Comparison of ENCODE assay signal across 32 cellular contexts in the genomic region with DNA sequence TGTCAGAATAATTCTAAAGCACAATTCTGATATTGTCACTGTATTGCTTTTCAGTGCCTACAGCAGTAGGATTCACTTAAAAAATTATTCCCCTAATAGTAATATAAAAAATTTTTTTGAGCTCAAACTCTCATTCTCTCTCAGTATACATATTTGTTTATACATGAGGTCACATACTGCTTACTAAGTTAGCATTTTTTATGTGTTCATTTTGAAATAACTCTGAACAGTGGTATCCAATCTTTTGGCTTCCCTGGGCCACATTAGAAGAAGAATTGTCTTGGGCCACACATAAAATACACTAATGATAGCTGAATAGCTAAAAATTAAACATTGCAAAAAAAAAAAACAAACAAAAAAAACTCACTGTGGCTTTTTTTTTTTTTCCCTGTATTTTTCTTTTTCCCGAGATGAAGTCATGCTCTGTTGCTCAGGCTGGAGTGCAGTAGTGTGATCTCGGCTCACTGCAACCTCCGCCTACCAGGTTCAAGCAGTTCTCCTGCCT. TPM values are rescaled to one million over a fixed set of nuclear protein-coding genes. Genes with fewer than 3 reads are reported as not detected.
DNase-seq lines count a peak whose midpoint lies in the region; ATAC-seq, FAIRE-seq and TF ChIP-seq lines count a peak whose summit lies in the region.
"Had no signal": no experiment of that assay in that cellular context is flagged by ENCODE, and none has a peak within 500 bp of the region (broad histone marks: within the 10 kb centered on the region; RNA-seq: fewer than 3 reads in every experiment).

No MANE protein-coding gene starts in this region.

- no peaks in the 10 kb centered on the region for H3K9me2 ChIP-seq in hepatocyte (replicated peaks; ENCODE audit: insufficient read depth)

- no peak overlapping the region for H3K4me3 Mint-ChIP-seq in HFFc6
- no peak overlapping the region for H3K4me3 Mint-ChIP-seq in central memory CD8-positive, alpha-beta T cell
- H3K4me3 Mint-ChIP-seq: activated CD4-positive, alpha-beta T cell treated with anti-CD3 and anti-CD28 coated beads, Interleukin-2, amount 10 ng/mL, durations not matched to agents 7 days and 5 days; activated naive CD8-positive, alpha-beta T cell treated with anti-CD3 and anti-CD28 coated beads, Interleukin-2, amount 50 U/mL, for 24 hours; B cell; CD8-positive, alpha-beta T cell; dendritic cell treated with granulocyte-macrophage colony-stimulating factor and Interleukin-4, amounts not matched to agents 40 ng/mL and 50 ng/mL, for 4 days; stimulated activated naive B cell treated with anti-CD40 and anti-IgM and Interleukin-4, amounts not matched to agents 10 μg/mL and 1 μg/mL and 100 μg/mL, for 72 hours; type B pancreatic cell; WTC11 had no signal

- H3K9me3 ChIP-seq in mesenchymal stem cell (ENCODE audit: control insufficient read depth, low read length) (no peaks in the 10 kb centered on the region), hepatocyte (ENCODE audit: low read depth) (no peaks in the 10 kb centered on the region)
- H3K9me3 ChIP-seq: esophagus muscularis mucosa, gastroesophageal sphincter, ovary had no signal

- no peaks in the 10 kb centered on the region for H3K9me3 Mint-ChIP-seq in HFFc6
- H3K9me3 Mint-ChIP-seq in central memory CD8-positive, alpha-beta T cell: no peaks in the 10 kb centered on the region
- H3K9me3 Mint-ChIP-seq: WTC11 had no signal

- H3K14ac ChIP-seq in mesenchymal stem cell (ENCODE audit: low read length in 2 of 2): no peak overlapping the region

- H3K9ac ChIP-seq in mesenchymal stem cell (ENCODE audit: low read length): peak overlapping the region; percentile 18

- no peak for ATAC-seq in central memory CD8-positive, alpha-beta T cell (replicated peaks; ENCODE audit: extremely low read depth, poor library complexity, severe bottlenecking)
- no peak for ATAC-seq in GM19035 (IDR thresholded peaks at IDR 0.05; ENCODE audit: unreplicated experiment)
- ATAC-seq: CD8-positive, alpha-beta T cell; gastroesophageal sphincter; HCT116; stimulated activated naive B cell treated with anti-CD40 and anti-IgM and Interleukin-4, amounts not matched to agents 10 μg/mL and 1 μg/mL and 100 μg/mL, for 72 hours; WTC11 had no signal

- H2AK5ac ChIP-seq in mesenchymal stem cell (ENCODE audit: low read length, severe bottlenecking): no peak overlapping the region

- H4K91ac ChIP-seq in mesenchymal stem cell (ENCODE audit: low read length): no peak overlapping the region

- H3K36me3 ChIP-seq in ACC112 (ENCODE audit: insufficient read depth, low read length) (peaks cover 16% of the 10 kb centered on the region), mesenchymal stem cell (ENCODE audit: control insufficient read depth in 1 of 2, insufficient read depth in 2 of 2, low read depth in 1 of 2, low read length in 2 of 2) (peaks cover 18 to 23% of the 10 kb centered on the region in 2 experiments), hepatocyte (replicated peaks; ENCODE audit: insufficient read depth, low read depth) (no peaks in the 10 kb centered on the region)
- H3K36me3 ChIP-seq: ovary had no signal

- H3K27me3 ChIP-seq in ACC112 (ENCODE audit: insufficient read depth, low read length) (no peaks in the 10 kb centered on the region), mesenchymal stem cell (ENCODE audit: control insufficient read depth in 1 of 2, insufficient read depth in 1 of 2, low read length in 2 of 2) (no peaks in the 10 kb centered on the region), hepatocyte (no peaks in the 10 kb centered on the region)
- H3K27me3 ChIP-seq: esophagus muscularis mucosa, gastroesophageal sphincter, ovary had no signal

- peaks cover 13% of the 10 kb centered on the region for H3K79me1 ChIP-seq in mesenchymal stem cell (replicated peaks; ENCODE audit: low read length, poor library complexity, severe bottlenecking)

- no peak overlapping the region for H4K8ac ChIP-seq in mesenchymal stem cell (ENCODE audit: low read length)

- no peaks in the 10 kb centered on the region; the same call in 1 of the 2 replicates for H3K27me3 Mint-ChIP-seq in HFFc6 (ENCODE audit: insufficient read depth)
- no peaks in the 10 kb centered on the region for H3K27me3 Mint-ChIP-seq in central memory CD8-positive, alpha-beta T cell
- H3K27me3 Mint-ChIP-seq: activated CD4-positive, alpha-beta T cell treated with anti-CD3 and anti-CD28 coated beads, Interleukin-2, amount 10 ng/mL, durations not matched to agents 7 days and 5 days; activated naive CD8-positive, alpha-beta T cell treated with anti-CD3 and anti-CD28 coated beads, Interleukin-2, amount 50 U/mL, for 24 hours; B cell; dendritic cell treated with granulocyte-macrophage colony-stimulating factor and Interleukin-4, amounts not matched to agents 40 ng/mL and 50 ng/mL, for 4 days; stimulated activated naive B cell treated with anti-CD40 and anti-IgM and Interleukin-4, amounts not matched to agents 10 μg/mL and 1 μg/mL and 100 μg/mL, for 72 hours; type B pancreatic cell had no signal

- no peak overlapping the region for H3K18ac ChIP-seq in mesenchymal stem cell (ENCODE audit: low read depth in 1 of 2, low read length in 2 of 2)

- no peak for DNase-seq in HFFc6
- DNase-seq in central memory CD8-positive, alpha-beta T cell (ENCODE audit: low spot score in 2 of 2): no peak
- DNase-seq in mesenchymal stem cell: peak; percentile 45
- no peak for DNase-seq in stimulated activated CD4-positive, alpha-beta T cell treated with anti-CD3 and anti-CD28 coated beads, Interleukin-2, amount 100 ng/mL, for 48 hours
- DNase-seq in urothelium cell line (ENCODE audit: low spot score): no peak
- no peak for DNase-seq in hepatocyte (ENCODE audit: low spot score)
- DNase-seq: activated CD4-positive, alpha-beta T cell treated with anti-CD3 and anti-CD28 coated beads, Interleukin-2, amount 10 ng/mL, durations not matched to agents 7 days and 5 days; activated naive CD4-positive, alpha-beta T cell; activated naive CD8-positive, alpha-beta T cell treated with anti-CD3 and anti-CD28 coated beads, Interleukin-2, amount 50 U/mL, for 24 hours; activated T-cell treated with anti-CD3 and anti-CD28 coated beads, Interleukin-2, amount 50 U/mL, for 48 hours; caudate nucleus; CD8-positive, alpha-beta T cell; NCI-H1092; NCI-H1694; NCI-H2171; NCI-H510A; ovary; stimulated activated naive B cell treated with anti-CD40 and anti-IgM and Interleukin-4, amounts not matched to agents 10 μg/mL and 1 μg/mL and 100 μg/mL, for 72 hours; substantia nigra; T-helper 1 cell had no signal

- H2AFZ ChIP-seq in ACC112 (ENCODE audit: low read length, unreplicated experiment): no peak overlapping the region
- H2AFZ ChIP-seq in mesenchymal stem cell (ENCODE audit: low read depth, low read length): no peak overlapping the region
- no peak overlapping the region for H2AFZ ChIP-seq in hepatocyte

- peaks cover 79% of the 10 kb centered on the region for H3K79me2 ChIP-seq in ACC112 (ENCODE audit: control insufficient read depth, insufficient read depth, low read length, unreplicated experiment)
- peaks cover 95% of the 10 kb centered on the region for H3K79me2 ChIP-seq in hepatocyte

- no peak overlapping the region for H2BK12ac ChIP-seq in mesenchymal stem cell (ENCODE audit: low read length in 2 of 2)

- H4K20me1 ChIP-seq in hepatocyte (ENCODE audit: insufficient read depth, poor library complexity, severe bottlenecking): peaks cover 15% of the 10 kb centered on the region

- peak overlapping the region; percentile 45; the same call in 1 of the 2 replicates for H3K27ac Mint-ChIP-seq in HFFc6
- peak overlapping the region; percentile 9 for H3K27ac Mint-ChIP-seq in central memory CD8-positive, alpha-beta T cell (ENCODE audit: low read depth)
- H3K27ac Mint-ChIP-seq: activated CD4-positive, alpha-beta T cell treated with anti-CD3 and anti-CD28 coated beads, Interleukin-2, amount 10 ng/mL, durations not matched to agents 7 days and 5 days; B cell; dendritic cell treated with granulocyte-macrophage colony-stimulating factor and Interleukin-4, amounts not matched to agents 40 ng/mL and 50 ng/mL, for 4 days; stimulated activated naive B cell treated with anti-CD40 and anti-IgM and Interleukin-4, amounts not matched to agents 10 μg/mL and 1 μg/mL and 100 μg/mL, for 72 hours; type B pancreatic cell; WTC11 had no signal

- H3K4me1 ChIP-seq in ACC112 (ENCODE audit: control insufficient read depth, insufficient read depth, low read length, unreplicated experiment) (peaks cover 5% of the 10 kb centered on the region), mesenchymal stem cell (ENCODE audit: control insufficient read depth, insufficient read depth, low read depth, low read length) (peaks cover 5% of the 10 kb centered on the region), hepatocyte (ENCODE audit: insufficient read depth) (no peaks in the 10 kb centered on the region)

- H3K4me1 Mint-ChIP-seq in HFFc6 (ENCODE audit: low read depth): peaks cover 22% of the 10 kb centered on the region
- H3K4me1 Mint-ChIP-seq in central memory CD8-positive, alpha-beta T cell: peaks cover 52% of the 10 kb centered on the region
- H3K4me1 Mint-ChIP-seq: WTC11 had no signal

- H3K4ac ChIP-seq in mesenchymal stem cell (ENCODE audit: low read depth in 1 of 2, low read length in 2 of 2): no peak overlapping the region

- H3K27ac ChIP-seq in ACC112 (ENCODE audit: low read depth, low read length): 0 out of 2 replicates have a peak overlapping the region, but pooled peaks have one; percentile 26
- no peak overlapping the region for H3K27ac ChIP-seq in mesenchymal stem cell (ENCODE audit: low read length, poor library complexity, severe bottlenecking)
- no peak overlapping the region for H3K27ac ChIP-seq in hepatocyte
- H3K27ac ChIP-seq: esophagus muscularis mucosa, gastroesophageal sphincter, ovary, RWPE1 had no signal

- no peak overlapping the region for H2BK5ac ChIP-seq in mesenchymal stem cell (ENCODE audit: low read depth, low read length, poor library complexity, severe bottlenecking)

- H2BK15ac ChIP-seq in mesenchymal stem cell (ENCODE audit: low read depth, poor library complexity, severe bottlenecking): no peak overlapping the region

- H3K36me3 Mint-ChIP-seq in HFFc6 (ENCODE audit: low read depth): peaks cover 21% of the 10 kb centered on the region
- peaks cover 38% of the 10 kb centered on the region for H3K36me3 Mint-ChIP-seq in central memory CD8-positive, alpha-beta T cell (ENCODE audit: insufficient read depth)
- H3K36me3 Mint-ChIP-seq: WTC11 had no signal

- H2BK120ac ChIP-seq in mesenchymal stem cell (ENCODE audit: low read depth, low read length): no peak overlapping the region

- no peak for TF ChIP-seq CTCF in HFFc6 (IDR thresholded peaks at IDR 0.05)
- no peak for TF ChIP-seq CTCF in hepatocyte (IDR thresholded peaks at IDR 0.05; ENCODE audit: poor library complexity)

- no peak overlapping the region for H3K23ac ChIP-seq in mesenchymal stem cell (ENCODE audit: low read length in 2 of 2)

- H3K4me3 ChIP-seq in ACC112 (ENCODE audit: low read depth, low read length): no peak overlapping the region
- H3K4me3 ChIP-seq in mesenchymal stem cell (ENCODE audit: insufficient read depth in 1 of 2, low read depth in 1 of 2, low read length in 2 of 2): no peak overlapping the region
- H3K4me3 ChIP-seq in hepatocyte: no peak overlapping the region
- H3K4me3 ChIP-seq: esophagus muscularis mucosa, gastroesophageal sphincter, lung, ovary had no signal

- WGBS in mesenchymal stem cell: 89% methylated on average over 3 of the region's 3 CpGs
- 91% methylated on average over 3 of the region's 3 CpGs for WGBS in hepatocyte (ENCODE audit: low lambda C conversion rate, missing lambda C conversion rate)

- no peak overlapping the region for H3K4me2 ChIP-seq in mesenchymal stem cell (ENCODE audit: low read length, poor library complexity, severe bottlenecking)
- H3K4me2 ChIP-seq in hepatocyte: no peak overlapping the region

- FAIRE-seq in urothelium cell line (lab: Jason Lieb, UNC): no peak
- FAIRE-seq: A204.1 had no signal

RNA-seq across cellular contexts. Expression of a gene that starts 38.6 kb away (rescaled TPM):
- 10 to 100 TPM; 49.0 to 62.4 (median 54.4) TPM for total RNA-seq in HFFc6 (2021; fragmentation: NEBNext Ultra II Directional; extraction: Animal tissue kit (Norgen Biotek cat#: 25700))
- 35.5 TPM for polyA plus RNA-seq in mesenchymal stem cell (2013, experiment 1 of 2)
- 32.6 TPM for polyA plus RNA-seq in mesenchymal stem cell (2013, experiment 2 of 2)
- total RNA-seq in hepatocyte: 59.6 and 82.0 TPM in 2 replicates
- 95.6 and 126 TPM in 2 replicates for polyA plus RNA-seq in hepatocyte
